10 cellular contexts compared by ENCODE assay signal in the genomic region with DNA sequence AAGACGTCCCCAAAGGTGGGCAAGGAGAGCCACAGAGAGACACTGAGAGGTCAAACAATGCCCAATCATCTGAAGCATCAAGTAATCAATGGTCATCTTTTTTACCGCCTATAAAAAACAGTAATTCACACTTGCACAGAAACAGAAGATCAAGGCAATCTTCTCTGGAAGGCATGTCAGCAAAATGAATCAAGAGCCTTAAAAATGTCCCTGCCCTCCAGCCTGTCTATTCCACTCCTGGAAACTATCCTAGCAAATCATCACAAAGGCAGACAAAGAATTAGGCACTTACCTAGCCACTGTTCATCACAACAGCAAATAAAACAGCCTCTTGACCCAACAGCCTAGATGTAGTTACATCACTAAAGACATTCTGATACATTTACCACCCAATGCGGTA. TPM values are rescaled to one million over a fixed set of nuclear protein-coding genes. Genes with fewer than 3 reads are reported as not detected.
DNase-seq lines count a peak whose midpoint lies in the region; ATAC-seq and TF ChIP-seq lines count a peak whose summit lies in the region.
"Had no signal": no experiment of that assay in that cellular context is flagged by ENCODE, and none has a peak within 500 bp of the region (broad histone marks: within the 10 kb centered on the region; RNA-seq: fewer than 3 reads in every experiment).

No MANE protein-coding gene starts in this region.

- peaks cover 87% of the 10 kb centered on the region for H3K4me1 ChIP-seq in CD4-positive, CD25-positive, alpha-beta regulatory T cell (ENCODE audit: control insufficient read depth, insufficient read depth, low read length, poor library complexity, severe bottlenecking)
- peaks cover 19% of the 10 kb centered on the region for H3K4me1 ChIP-seq in DND-41 (ENCODE audit: insufficient read depth, low read length)

- peak overlapping the region; percentile 90 to 99 (median 97) for H3K27ac Mint-ChIP-seq in CD4-positive, CD25-positive, alpha-beta regulatory T cell
- peak overlapping the region; percentile 94 for H3K27ac Mint-ChIP-seq in activated T-helper 2 cell treated with anti-CD3 and anti-CD28 coated beads, Interferon-gamma antibody, Interleukin-2, Interleukin-4, amounts not matched to agents 10 μg/mL and 5 μg/mL and 100 μg/mL, durations not matched to agents 14 hours and 24 hours and 36 hours
- H3K27ac Mint-ChIP-seq in natural killer cell treated with Interleukin-12 subunit alpha and Interleukin-12 subunit beta and Interleukin-15 and Interleukin-18, amount 100 ng/mL, for 72 hours = peak overlapping the region; percentile 93 to 94

- peak overlapping the region; percentile 72 to 88 (median 84) for H3K4me3 Mint-ChIP-seq in CD4-positive, CD25-positive, alpha-beta regulatory T cell
- H3K4me3 Mint-ChIP-seq in activated T-helper 2 cell treated with anti-CD3 and anti-CD28 coated beads, Interferon-gamma antibody, Interleukin-2, Interleukin-4, amounts not matched to agents 10 μg/mL and 5 μg/mL and 100 μg/mL, durations not matched to agents 14 hours and 24 hours and 36 hours (ENCODE audit: low read depth) = peak overlapping the region; percentile 9
- H3K4me3 Mint-ChIP-seq in natural killer cell treated with Interleukin-12 subunit alpha and Interleukin-12 subunit beta and Interleukin-15 and Interleukin-18, amount 100 ng/mL, for 72 hours = peak overlapping the region; percentile 74
- H3K4me3 Mint-ChIP-seq: CD14-positive monocyte had no signal

- peaks cover 26 to 92% (median 57%) of the 10 kb centered on the region in 4 donors for H3K4me1 Mint-ChIP-seq in CD4-positive, CD25-positive, alpha-beta regulatory T cell
- H3K4me1 Mint-ChIP-seq in activated T-helper 2 cell treated with anti-CD3 and anti-CD28 coated beads, Interferon-gamma antibody, Interleukin-2, Interleukin-4, amounts not matched to agents 10 μg/mL and 5 μg/mL and 100 μg/mL, durations not matched to agents 14 hours and 24 hours and 36 hours (ENCODE audit: low read depth) = peaks cover 76% of the 10 kb centered on the region
- peaks cover 72 to 82% of the 10 kb centered on the region in 2 donors for H3K4me1 Mint-ChIP-seq in natural killer cell treated with Interleukin-12 subunit alpha and Interleukin-12 subunit beta and Interleukin-15 and Interleukin-18, amount 100 ng/mL, for 72 hours (ENCODE audit: low read depth in 2 of 2)

- H3K36me3 Mint-ChIP-seq in CD4-positive, CD25-positive, alpha-beta regulatory T cell = peaks cover 44% of the 10 kb centered on the region
- H3K36me3 Mint-ChIP-seq in activated T-helper 2 cell treated with anti-CD3 and anti-CD28 coated beads, Interferon-gamma antibody, Interleukin-2, Interleukin-4, amounts not matched to agents 10 μg/mL and 5 μg/mL and 100 μg/mL, durations not matched to agents 14 hours and 24 hours and 36 hours (ENCODE audit: low read depth) = peaks cover 64% of the 10 kb centered on the region
- peaks cover 11% of the 10 kb centered on the region for H3K36me3 Mint-ChIP-seq in natural killer cell treated with Interleukin-12 subunit alpha and Interleukin-12 subunit beta and Interleukin-15 and Interleukin-18, amount 100 ng/mL, for 72 hours

- no peak for TF ChIP-seq CTCF in DND-41 (IDR thresholded peaks at IDR 0.05; ENCODE audit: borderline replicate concordance, extremely low read depth, low read length, poor library complexity, severe bottlenecking)

- H3K9me3 ChIP-seq in CD4-positive, CD25-positive, alpha-beta regulatory T cell (ENCODE audit: control insufficient read depth in 2 of 2, low read length in 2 of 2) = no peaks in the 10 kb centered on the region
- no peaks in the 10 kb centered on the region for H3K9me3 ChIP-seq in DND-41 (ENCODE audit: insufficient read depth, low read length, severe bottlenecking)

- H3K27ac ChIP-seq in CD4-positive, CD25-positive, alpha-beta regulatory T cell (ENCODE audit: insufficient read depth, low read length, poor library complexity, severe bottlenecking) = peak overlapping the region; percentile 94
- H3K27ac ChIP-seq in DND-41 (ENCODE audit: low read length) = peak overlapping the region; percentile 33; the same call in 1 of the 2 replicates

- peaks cover 35% of the 10 kb centered on the region for H3K36me3 ChIP-seq in CD4-positive, CD25-positive, alpha-beta regulatory T cell (ENCODE audit: control insufficient read depth, insufficient read depth, low read length)
- H3K36me3 ChIP-seq in DND-41 (ENCODE audit: insufficient read depth, low read length) = peaks cover 96% of the 10 kb centered on the region

- peaks cover 95% of the 10 kb centered on the region for H3K79me2 ChIP-seq in DND-41 (ENCODE audit: insufficient read depth, low read length)

- H3K27me3 Mint-ChIP-seq in CD4-positive, CD25-positive, alpha-beta regulatory T cell = no peaks in the 10 kb centered on the region
- H3K27me3 Mint-ChIP-seq in activated T-helper 2 cell treated with anti-CD3 and anti-CD28 coated beads, Interferon-gamma antibody, Interleukin-2, Interleukin-4, amounts not matched to agents 10 μg/mL and 5 μg/mL and 100 μg/mL, durations not matched to agents 14 hours and 24 hours and 36 hours (ENCODE audit: low read depth) = no peaks in the 10 kb centered on the region
- no peaks in the 10 kb centered on the region for H3K27me3 Mint-ChIP-seq in natural killer cell treated with Interleukin-12 subunit alpha and Interleukin-12 subunit beta and Interleukin-15 and Interleukin-18, amount 100 ng/mL, for 72 hours

- intact Hi-C loops in activated T-helper 2 cell treated with anti-CD3 and anti-CD28 coated beads, Interferon-gamma antibody, Interleukin-2, Interleukin-4, amounts not matched to agents 10 μg/mL and 5 μg/mL and 100 μg/mL, durations not matched to agents 14 hours and 24 hours and 36 hours (cut with micrococcal nuclease) = loop anchor here (5.0 kb wide), 1 partner anchor 97 kb away; the partner anchor contains the start of gene EEF1AKMT2

- H3K4me3 ChIP-seq in CD4-positive, CD25-positive, alpha-beta regulatory T cell (ENCODE audit: low read depth, low read length) = peak overlapping the region; percentile 68
- H3K4me3 ChIP-seq in DND-41 (ENCODE audit: low read depth in 1 of 2, low read length in 2 of 2) = no peak overlapping the region

- no peak overlapping the region for H3K9ac ChIP-seq in DND-41 (ENCODE audit: low read depth, low read length)

- H4K20me1 ChIP-seq in DND-41 (ENCODE audit: insufficient read depth, low read length) = peaks cover 55% of the 10 kb centered on the region

- H3K9me3 Mint-ChIP-seq in CD4-positive, CD25-positive, alpha-beta regulatory T cell = no peaks in the 10 kb centered on the region
- H3K9me3 Mint-ChIP-seq in activated T-helper 2 cell treated with anti-CD3 and anti-CD28 coated beads, Interferon-gamma antibody, Interleukin-2, Interleukin-4, amounts not matched to agents 10 μg/mL and 5 μg/mL and 100 μg/mL, durations not matched to agents 14 hours and 24 hours and 36 hours = no peaks in the 10 kb centered on the region
- H3K9me3 Mint-ChIP-seq in natural killer cell treated with Interleukin-12 subunit alpha and Interleukin-12 subunit beta and Interleukin-15 and Interleukin-18, amount 100 ng/mL, for 72 hours = no peaks in the 10 kb centered on the region
- H3K9me3 Mint-ChIP-seq: CD14-positive monocyte had no signal

- H2AFZ ChIP-seq in DND-41 (ENCODE audit: low read depth, low read length) = no peak overlapping the region

- H3K27me3 ChIP-seq in CD4-positive, CD25-positive, alpha-beta regulatory T cell (ENCODE audit: control insufficient read depth, insufficient read depth, low read length) = no peaks in the 10 kb centered on the region
- no peaks in the 10 kb centered on the region for H3K27me3 ChIP-seq in DND-41 (ENCODE audit: insufficient read depth, low read length, poor library complexity)

- ATAC-seq in CD4-positive, CD25-positive, alpha-beta regulatory T cell (ENCODE audit: low read depth in 2 of 2) = no peak
- no peak for ATAC-seq in DND-41 (ENCODE audit: insufficient read depth, low read depth)
- ATAC-seq in natural killer cell treated with Interleukin-12 subunit alpha and Interleukin-12 subunit beta and Interleukin-15 and Interleukin-18, amount 100 ng/mL, for 72 hours = no peak
- no peak for ATAC-seq in GM21576 (IDR thresholded peaks at IDR 0.05; ENCODE audit: unreplicated experiment)

- no peak for DNase-seq in CD4-positive, CD25-positive, alpha-beta regulatory T cell
- DNase-seq in DND-41 (no peak), DMS79 (lab: John Stamatoyannopoulos, UW) (no peak), A172 (ENCODE audit: low spot score) (no peak), NCI-H1105 treated with DMSO at 0.1 percent for 48 hours (lab: John Stamatoyannopoulos, UW) (no peak)
- DNase-seq in activated T-helper 2 cell treated with anti-CD3 and anti-CD28 coated beads, Interferon-gamma antibody, Interleukin-2, Interleukin-4, amounts not matched to agents 10 μg/mL and 5 μg/mL and 100 μg/mL, durations not matched to agents 14 hours and 24 hours and 36 hours (ENCODE audit: low spot score) = no peak
- no peak for DNase-seq in natural killer cell treated with Interleukin-12 subunit alpha and Interleukin-12 subunit beta and Interleukin-15 and Interleukin-18, amount 100 ng/mL, for 72 hours (ENCODE audit: low spot score)
- DNase-seq: activated naive CD4-positive, alpha-beta T cell treated with anti-CD3 and anti-CD28 coated beads, Interleukin-2, amount 50 U/mL, for 16 hours had no signal

- H3K4me2 ChIP-seq in DND-41 (ENCODE audit: insufficient read depth, low read length) = no peak overlapping the region

RNA-seq across cellular contexts. Expression of gene FAM53B, which starts 48.9 kb away (rescaled TPM):
- 116 TPM for total RNA-seq in CD4-positive, CD25-positive, alpha-beta regulatory T cell
- 10 to 100 TPM in 3 of 4 donors, 1 to 10 TPM in 1; 5.8 to 22.2 (median 14.4) TPM for polyA plus RNA-seq in CD4-positive, CD25-positive, alpha-beta regulatory T cell
- total RNA-seq in activated T-helper 2 cell treated with anti-CD3 and anti-CD28 coated beads, Interferon-gamma antibody, Interleukin-2, Interleukin-4, amounts not matched to agents 10 μg/mL and 5 μg/mL and 100 μg/mL, durations not matched to agents 14 hours and 24 hours and 36 hours = 18.1 and 19.3 TPM in 2 replicates
- total RNA-seq in natural killer cell treated with Interleukin-12 subunit alpha and Interleukin-12 subunit beta and Interleukin-15 and Interleukin-18, amount 100 ng/mL, for 72 hours = 10 to 100 TPM; 16.6 to 21.8 TPM
- 8.5 and 8.7 TPM in 2 replicates for total RNA-seq in A172 (2014; rRNA removed; shearing (Covaris generic))

Comparison
In these comparisons a context has a peak if more than half of its experiments do, and no peak if none do; other contexts are left out.
1. H3K4me3 Mint-ChIP-seq: peak in every context shown above with its lines; median percentile 84 in CD4-positive, CD25-positive, alpha-beta regulatory T cell; 74 in natural killer cell treated with Interleukin-12 subunit alpha and Interleukin-12 subunit beta and Interleukin-15 and Interleukin-18, amount 100 ng/mL, for 72 hours; 9 in activated T-helper 2 cell treated with anti-CD3 and anti-CD28 coated beads, Interferon-gamma antibody, Interleukin-2, Interleukin-4, amounts not matched to agents 10 μg/mL and 5 μg/mL and 100 μg/mL, durations not matched to agents 14 hours and 24 hours and 36 hours.